Comparison of ENCODE assay signal across 17 cellular contexts in the genomic region with DNA sequence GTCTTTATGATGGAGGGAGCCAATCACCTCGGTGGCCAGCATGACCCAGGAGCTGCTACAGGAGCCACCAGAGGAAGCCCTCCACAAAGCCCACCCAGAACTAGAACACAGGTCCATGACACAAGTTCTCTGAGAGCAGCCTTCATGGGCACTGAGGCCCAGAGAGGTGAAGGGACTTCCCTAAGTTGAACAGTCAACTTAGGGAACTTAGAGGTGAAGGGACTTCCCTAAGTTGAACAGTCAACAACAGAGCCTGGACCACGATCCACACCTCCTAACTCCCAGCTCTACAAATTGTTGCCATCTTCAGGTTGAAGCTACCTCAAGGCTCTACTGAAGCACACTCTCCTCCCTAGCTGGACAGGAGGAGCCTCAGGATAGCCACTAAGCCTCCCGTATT.
"Had no signal": no experiment of that assay in that cellular context is flagged by ENCODE, and none has a peak within 500 bp of the region (broad histone marks: within the 10 kb centered on the region; RNA-seq: fewer than 3 reads in every experiment).

No MANE protein-coding gene starts in this region.

- H3K27ac ChIP-seq: epithelial cell of prostate, gastroesophageal sphincter, left ventricle myocardium inferior, psoas muscle, tibial nerve had no signal

- FAIRE-seq: kidney had no signal

- H3K4me3 ChIP-seq: gastroesophageal sphincter, left ventricle myocardium inferior, psoas muscle, tibial nerve had no signal

- H3K27me3 ChIP-seq: gastroesophageal sphincter, tibial nerve had no signal

- DNase-seq: activated CD4-positive, CD25-positive, alpha-beta regulatory T cell; activated CD8-positive, alpha-beta memory T cell treated with anti-CD3 and anti-CD28 coated beads, Interleukin-2, amount 50 U/mL, for 4 hours; anterior cingulate cortex; cerebellar nuclear complex; effector memory CD8-positive, alpha-beta T cell; kidney; left ventricle myocardium inferior; mesenchymal stem cell; nephron progenitor cell; psoas muscle; stimulated activated CD4-positive, alpha-beta T cell treated with anti-CD3 and anti-CD28 coated beads, Interleukin-12 subunit alpha, Interleukin-12 subunit beta, amount 100 ng/mL, for 4 hours; stimulated activated CD4-positive, alpha-beta T cell treated with anti-CD3 and anti-CD28 coated beads, Interleukin-4, amount 100 ng/mL, for 1 hour; stimulated activated CD8-positive, alpha-beta memory T cell treated with anti-CD3 and anti-CD28 coated beads, Interleukin-4, amount 100 ng/mL, for 48 hours had no signal

- ATAC-seq: effector memory CD8-positive, alpha-beta T cell; gastroesophageal sphincter; psoas muscle; sciatic nerve had no signal

- H3K4me1 ChIP-seq: gastroesophageal sphincter, left ventricle myocardium inferior, psoas muscle, tibial nerve had no signal

- H3K9me3 ChIP-seq: psoas muscle had no signal

- H3K36me3 ChIP-seq: gastroesophageal sphincter, left ventricle myocardium inferior, tibial nerve had no signal
